16 cellular contexts compared by ENCODE assay signal in the genomic region with DNA sequence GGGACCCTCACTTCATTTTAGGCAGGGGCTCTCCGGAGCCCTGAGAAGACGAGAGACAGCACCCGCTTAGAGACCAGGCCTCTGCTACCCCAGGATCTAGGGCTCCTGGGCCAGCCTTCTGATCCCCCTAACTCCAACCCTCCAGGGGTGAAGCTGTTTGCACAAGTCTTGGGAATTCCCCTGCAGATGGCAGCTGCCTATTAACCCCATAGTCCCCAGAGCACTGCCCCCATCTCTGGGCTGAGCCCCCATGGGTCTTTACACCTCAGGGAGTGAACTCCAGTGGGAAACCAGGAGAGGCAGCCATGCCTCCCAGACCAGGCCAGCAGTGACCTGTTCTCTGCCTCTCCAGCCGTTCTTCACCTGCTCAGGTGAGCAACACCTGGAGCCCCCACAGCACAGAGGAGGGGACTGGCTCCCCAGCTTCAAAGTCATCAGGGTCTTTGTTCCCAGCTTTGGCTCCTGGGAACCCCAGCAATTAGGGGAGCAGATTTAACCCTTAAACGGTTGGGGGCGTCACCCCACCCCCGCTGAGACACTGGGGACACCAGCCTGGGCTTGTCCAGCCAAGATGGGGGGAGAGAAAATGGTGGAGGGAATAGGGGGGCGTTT. TPM values are rescaled to one million over a fixed set of nuclear protein-coding genes. Genes with fewer than 3 reads are reported as not detected.
DNase-seq lines count a peak whose midpoint lies in the region; ATAC-seq and TF ChIP-seq lines count a peak whose summit lies in the region.
"Had no signal": no experiment of that assay in that cellular context is flagged by ENCODE, and none has a peak within 500 bp of the region (broad histone marks: within the 10 kb centered on the region; RNA-seq: fewer than 3 reads in every experiment).

No MANE protein-coding gene starts in this region.

- H3K36me3 ChIP-seq in breast epithelium (no peaks in the 10 kb centered on the region), OCI-LY1 (ENCODE audit: insufficient read depth, low read length) (no peaks in the 10 kb centered on the region), iPS-18a (ENCODE audit: control insufficient read depth, low read depth, low read length) (no peaks in the 10 kb centered on the region)
- H3K36me3 ChIP-seq: SJSA1 had no signal

- H3K4me2 ChIP-seq in OCI-LY1 (ENCODE audit: low read length), result peak overlapping the region; percentile 43; the same call in 1 of the 2 replicates

- H3K27ac ChIP-seq in breast epithelium (no peak overlapping the region), OCI-LY1 (ENCODE audit: low read depth, low read length, poor library complexity, severe bottlenecking) (no peak overlapping the region), iPS-18a (ENCODE audit: low read length) (no peak overlapping the region)
- H3K27ac ChIP-seq: SJSA1 had no signal

- CTCF ChIA-PET in MCF 10A (lab: Yijun Ruan, JAX), result interaction anchor here (0.7 to 3.3 kb wide), 5 partner anchors 9 to 330 kb away, joined by 3 to 20 read pairs (median 3); a partner anchor contains a TSS

- H3K9me2 ChIP-seq in OCI-LY1 (ENCODE audit: low read depth, low read length), result no peaks in the 10 kb centered on the region

- H3F3A ChIP-seq in OCI-LY1 (ENCODE audit: insufficient read depth, low read length), result no peaks in the 10 kb centered on the region

- H3K4me1 Mint-ChIP-seq in MCF 10A (ENCODE audit: insufficient read depth, unreplicated experiment) (peaks cover 14% of the 10 kb centered on the region), CD14-positive monocyte (peaks cover 45% of the 10 kb centered on the region), chondrocyte (ENCODE audit: low read depth) (peaks cover 19% of the 10 kb centered on the region)
- peaks cover 68% of the 10 kb centered on the region for H3K4me1 Mint-ChIP-seq in stimulated activated memory B cell treated with anti-CD40 and anti-IgM and Interleukin-4, amounts not matched to agents 10 μg/mL and 1 μg/mL and 100 μg/mL, for 72 hours

- H2AFZ ChIP-seq in OCI-LY1 (ENCODE audit: low read length), result no peak overlapping the region

- H3K27me3 Mint-ChIP-seq in MCF 10A (ENCODE audit: insufficient read depth, unreplicated experiment) (no peaks in the 10 kb centered on the region), CD14-positive monocyte (ENCODE audit: low read depth in 3 of 3) (peaks cover 52 to 66% (median 61%) of the 10 kb centered on the region in 3 donors), chondrocyte (ENCODE audit: low read depth) (peaks cover 37% of the 10 kb centered on the region)
- peaks cover 42% of the 10 kb centered on the region for H3K27me3 Mint-ChIP-seq in stimulated activated memory B cell treated with anti-CD40 and anti-IgM and Interleukin-4, amounts not matched to agents 10 μg/mL and 1 μg/mL and 100 μg/mL, for 72 hours

- H3K9ac ChIP-seq in OCI-LY1 (ENCODE audit: low read length) (no peak overlapping the region), iPS-18a (ENCODE audit: low read length) (peak overlapping the region; percentile 18)

- no peak for TF ChIP-seq POLR2A in breast epithelium (IDR thresholded peaks at IDR 0.05)

- H3K4me1 ChIP-seq in breast epithelium, result peaks cover 5 to 8% of the 10 kb centered on the region in 2 donors
- H3K4me1 ChIP-seq in OCI-LY1 (ENCODE audit: insufficient read depth, low read length, severe bottlenecking), result peaks cover 21% of the 10 kb centered on the region
- H3K4me1 ChIP-seq in iPS-18a (ENCODE audit: control insufficient read depth, low read depth, low read length), result peaks cover 63% of the 10 kb centered on the region

- H3K9me3 ChIP-seq in breast epithelium, result no peaks in the 10 kb centered on the region
- no peaks in the 10 kb centered on the region for H3K9me3 ChIP-seq in OCI-LY1 (ENCODE audit: low read length)
- no peaks in the 10 kb centered on the region for H3K9me3 ChIP-seq in iPS-18a (ENCODE audit: control insufficient read depth, low read depth, low read length)
- H3K9me3 ChIP-seq: SJSA1 had no signal

- H3K36me3 Mint-ChIP-seq in MCF 10A (ENCODE audit: insufficient read depth, unreplicated experiment), result no peaks in the 10 kb centered on the region
- H3K36me3 Mint-ChIP-seq in stimulated activated memory B cell treated with anti-CD40 and anti-IgM and Interleukin-4, amounts not matched to agents 10 μg/mL and 1 μg/mL and 100 μg/mL, for 72 hours, result no peaks in the 10 kb centered on the region
- no peaks in the 10 kb centered on the region for H3K36me3 Mint-ChIP-seq in activated naive CD4-positive, alpha-beta T cell treated with anti-CD3 and anti-CD28 coated beads, Interleukin-2, amount 50 U/mL, for 72 hours
- H3K36me3 Mint-ChIP-seq in CD14-positive monocyte, result peaks cover 3 to 14% of the 10 kb centered on the region in 2 donors
- no peaks in the 10 kb centered on the region for H3K36me3 Mint-ChIP-seq in chondrocyte (ENCODE audit: low read depth)

- peaks cover 12 to 50% of the 10 kb centered on the region in 2 donors for H3K27me3 ChIP-seq in breast epithelium
- peaks cover 22% of the 10 kb centered on the region; the same call in 1 of the 2 replicates for H3K27me3 ChIP-seq in OCI-LY1 (ENCODE audit: insufficient read depth, low read length)
- H3K27me3 ChIP-seq in iPS-18a (ENCODE audit: control insufficient read depth, insufficient read depth, low read length), result peaks cover 80% of the 10 kb centered on the region

- ATAC-seq in stimulated activated memory B cell treated with anti-CD40 and anti-IgM and Interleukin-4, amounts not matched to agents 10 μg/mL and 1 μg/mL and 100 μg/mL, for 72 hours, result peak; percentile 18
- no peak for ATAC-seq in activated naive CD4-positive, alpha-beta T cell treated with anti-CD3 and anti-CD28 coated beads, Interleukin-2, amount 50 U/mL, for 72 hours

- no peak overlapping the region for H3K4me3 Mint-ChIP-seq in MCF 10A (ENCODE audit: unreplicated experiment)
- peak overlapping the region; percentile 54 for H3K4me3 Mint-ChIP-seq in stimulated activated memory B cell treated with anti-CD40 and anti-IgM and Interleukin-4, amounts not matched to agents 10 μg/mL and 1 μg/mL and 100 μg/mL, for 72 hours
- H3K4me3 Mint-ChIP-seq in CD14-positive monocyte, result peak overlapping the region in 1 of 2 donors; percentile 65
- no peak overlapping the region for H3K4me3 Mint-ChIP-seq in chondrocyte (ENCODE audit: unreplicated experiment)
- H3K4me3 Mint-ChIP-seq: activated CD8-positive, alpha-beta memory T cell treated with anti-CD3 and anti-CD28 coated beads, Interleukin-2, amount 10 ng/mL, durations not matched to agents 7 days and 5 days had no signal

- H3K27ac Mint-ChIP-seq in MCF 10A (ENCODE audit: low read depth, unreplicated experiment) (no peak overlapping the region), CD14-positive monocyte (peak overlapping the region in 1 of 7 donors; percentile 46), chondrocyte (ENCODE audit: unreplicated experiment) (no peak overlapping the region)
- H3K27ac Mint-ChIP-seq in stimulated activated memory B cell treated with anti-CD40 and anti-IgM and Interleukin-4, amounts not matched to agents 10 μg/mL and 1 μg/mL and 100 μg/mL, for 72 hours, result no peak overlapping the region
- no peak overlapping the region for H3K27ac Mint-ChIP-seq in activated naive CD4-positive, alpha-beta T cell treated with anti-CD3 and anti-CD28 coated beads, Interleukin-2, amount 50 U/mL, for 72 hours
- H3K27ac Mint-ChIP-seq: activated CD8-positive, alpha-beta memory T cell treated with anti-CD3 and anti-CD28 coated beads, Interleukin-2, amount 10 ng/mL, durations not matched to agents 7 days and 5 days had no signal

- DNase-seq in breast epithelium (ENCODE audit: low spot score in 2 of 2), result no peak
- DNase-seq in MCF 10A (ENCODE audit: unreplicated experiment), result no peak
- DNase-seq in activated naive CD4-positive, alpha-beta T cell treated with anti-CD3 and anti-CD28 coated beads, Interleukin-2, amount 50 U/mL, for 72 hours (ENCODE audit: low spot score in 2 of 2), result no peak
- no peak for DNase-seq in CD14-positive monocyte (ENCODE audit: low spot score)
- DNase-seq in chondrocyte (ENCODE audit: low spot score), result no peak
- DNase-seq: activated CD8-positive, alpha-beta memory T cell treated with anti-CD3 and anti-CD28 coated beads, Interleukin-2, amount 10 ng/mL, durations not matched to agents 7 days and 5 days; cortex of kidney; stimulated activated CD4-positive, alpha-beta T cell treated with anti-CD3 and anti-CD28 coated beads, Interleukin-1b, Interleukin-23, amount 100 ng/mL, for 48 hours had no signal

- no TSS peak for BruUV-seq in MCF 10A (replicated peaks; lab: Mats Ljungman, UMichigan)

- intact Hi-C loops in breast epithelium (cut with DNase I; ENCODE audit: low total_unique reads) (no loop called here), MCF 10A (cut with micrococcal nuclease) (no loop called here), CD14-positive monocyte (cut with micrococcal nuclease) (no loop called here)

- TF ChIP-seq CTCF in breast epithelium (IDR thresholded peaks at IDR 0.05) (no peak), MCF 10A (IDR thresholded peaks at IDR 0.05; ENCODE audit: unreplicated experiment) (no peak), OCI-LY1 (IDR thresholded peaks at IDR 0.05; ENCODE audit: low read length) (no peak), CD14-positive monocyte (IDR thresholded peaks at IDR 0.05) (no peak), chondrocyte (IDR thresholded peaks at IDR 0.05) (no peak)

- H3K4me3 ChIP-seq in breast epithelium (peak overlapping the region in 2 of 3 donors; percentile 27 to 58), OCI-LY1 (ENCODE audit: low read depth, low read length, poor library complexity, severe bottlenecking) (no peak overlapping the region), iPS-18a (ENCODE audit: low read length) (peak overlapping the region; percentile 54)
- H3K4me3 ChIP-seq: SJSA1 had no signal

- no peaks in the 10 kb centered on the region for H3K9me3 Mint-ChIP-seq in MCF 10A (ENCODE audit: unreplicated experiment)
- H3K9me3 Mint-ChIP-seq in stimulated activated memory B cell treated with anti-CD40 and anti-IgM and Interleukin-4, amounts not matched to agents 10 μg/mL and 1 μg/mL and 100 μg/mL, for 72 hours, result no peaks in the 10 kb centered on the region
- H3K9me3 Mint-ChIP-seq in activated naive CD4-positive, alpha-beta T cell treated with anti-CD3 and anti-CD28 coated beads, Interleukin-2, amount 50 U/mL, for 72 hours, result no peaks in the 10 kb centered on the region
- peaks cover 0 to 20% (median 12%) of the 10 kb centered on the region in 7 donors for H3K9me3 Mint-ChIP-seq in CD14-positive monocyte
- no peaks in the 10 kb centered on the region for H3K9me3 Mint-ChIP-seq in chondrocyte (ENCODE audit: low read depth)

- H4K20me1 ChIP-seq in OCI-LY1 (ENCODE audit: insufficient read depth, low read length), result no peaks in the 10 kb centered on the region

- no peaks in the 10 kb centered on the region for H3K79me2 ChIP-seq in OCI-LY1 (ENCODE audit: insufficient read depth, low read length)

- POLR2A ChIA-PET in MCF 10A (lab: Yijun Ruan, JAX), result interaction anchor here (0.6 to 3.9 kb wide), 3 partner anchors 9 to 117 kb away, joined by 3 to 19 read pairs (median 3); a partner anchor contains a TSS

RNA-seq across cellular contexts. Expression of a gene that starts 2.3 kb away (rescaled TPM):
- total RNA-seq in breast epithelium (1 to 10 TPM in 1 of 3 donors, under 1 TPM in 1, not detected in 1; 0.29 to 1.3 TPM), MCF 10A (2022) (1.1 TPM in 1 of 2 replicates, not detected in the other), chondrocyte (0.25 to 0.39 TPM in 2 of 3 replicates, not detected in the other)
- 1 to 10 TPM in 1 of 2 donors, not detected in 1; 1.4 TPM for total RNA-seq in activated naive CD4-positive, alpha-beta T cell treated with anti-CD3 and anti-CD28 coated beads, Interleukin-2, amount 50 U/mL, for 72 hours
- not detected for polyA plus RNA-seq in CD14-positive monocyte

RNA-seq across cellular contexts. Expression of a gene that starts 8.9 kb away (rescaled TPM):
- total RNA-seq in breast epithelium (not detected), MCF 10A (2022) (not detected in 2 replicates), chondrocyte (not detected in 3 replicates)
- under 1 TPM in 1 of 2 donors, not detected in 1; 0.27 TPM for total RNA-seq in activated naive CD4-positive, alpha-beta T cell treated with anti-CD3 and anti-CD28 coated beads, Interleukin-2, amount 50 U/mL, for 72 hours
- not detected for polyA plus RNA-seq in CD14-positive monocyte
- total RNA-seq: fibroblast of lung, mesenteric fat pad, renal cortical epithelial cell, SJSA1 had no signal
- polyA plus RNA-seq: adipose tissue, fibroblast of lung had no signal

RNA-seq across cellular contexts. Expression of a gene that starts 12.0 kb away (rescaled TPM):
- 10 to 100 TPM; 65.2 to 86.2 (median 75.2) TPM for total RNA-seq in breast epithelium
- 117 and 129 TPM in 2 replicates for total RNA-seq in MCF 10A (2022)
- total RNA-seq in activated naive CD4-positive, alpha-beta T cell treated with anti-CD3 and anti-CD28 coated beads, Interleukin-2, amount 50 U/mL, for 72 hours, result 100 to 1,000 TPM in 1 of 2 donors, 10 to 100 TPM in 1; 49.7 to 132 TPM
- 10 to 100 TPM; 56.5 to 58.4 TPM for polyA plus RNA-seq in CD14-positive monocyte
- 116 to 128 TPM (median 126 TPM) in 3 replicates for total RNA-seq in chondrocyte

RNA-seq across cellular contexts. Expression of a gene that starts 29.9 kb away (rescaled TPM):
- total RNA-seq in breast epithelium (under 1 TPM in 2 of 3 donors, not detected in 1; under 0.01 to 0.16 TPM), MCF 10A (2022) (0.28 and 0.47 TPM in 2 replicates), chondrocyte (0.10 to 0.74 TPM (median 0.72 TPM) in 3 replicates)
- total RNA-seq in activated naive CD4-positive, alpha-beta T cell treated with anti-CD3 and anti-CD28 coated beads, Interleukin-2, amount 50 U/mL, for 72 hours, result 1 to 10 TPM in 1 of 2 donors, under 1 TPM in 1; 0.07 to 1.1 TPM
- not detected for polyA plus RNA-seq in CD14-positive monocyte

RNA-seq across cellular contexts. Expression of a gene that starts 44.0 kb away (rescaled TPM):
- total RNA-seq in breast epithelium (10 to 100 TPM in 2 of 3 donors, 1 to 10 TPM in 1; 3.7 to 15.7 (median 13.5) TPM), MCF 10A (2022) (11.0 and 13.1 TPM in 2 replicates), chondrocyte (23.5 to 30.7 TPM (median 24.0 TPM) in 3 replicates)
- total RNA-seq in activated naive CD4-positive, alpha-beta T cell treated with anti-CD3 and anti-CD28 coated beads, Interleukin-2, amount 50 U/mL, for 72 hours, result 10 to 100 TPM; 31.6 to 68.6 TPM
- polyA plus RNA-seq in CD14-positive monocyte, result 1 to 10 TPM; 1.5 to 2.2 TPM
